Comparison of ENCODE assay signal across 12 cellular contexts in the genomic region with DNA sequence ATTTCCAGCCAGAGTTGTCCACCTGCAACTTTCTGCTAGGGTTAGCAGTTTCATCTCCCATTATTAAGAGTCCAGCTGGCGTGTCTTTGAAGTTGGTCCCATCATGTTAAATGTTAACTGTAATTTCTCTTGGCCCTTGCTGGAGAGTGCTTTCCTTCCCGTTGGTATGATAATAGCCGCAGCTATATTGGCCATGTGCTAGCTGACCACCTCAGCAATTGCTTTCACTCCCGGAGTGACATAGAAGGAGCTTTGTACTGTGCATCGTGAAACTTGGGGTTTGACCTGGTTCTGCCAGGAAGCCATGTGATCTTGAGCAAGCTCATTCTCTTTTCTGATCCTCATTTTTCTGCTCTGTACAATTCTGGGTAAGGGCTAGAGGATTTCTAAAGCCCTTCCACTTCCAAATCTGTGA.
"Had no signal": no experiment of that assay in that cellular context is flagged by ENCODE, and none has a peak within 500 bp of the region (broad histone marks: within the 10 kb centered on the region; RNA-seq: fewer than 3 reads in every experiment).

No MANE protein-coding gene starts in this region.

- H3K27ac ChIP-seq: colonic mucosa, esophagus squamous epithelium, pancreas had no signal

- H3K36me3 ChIP-seq: colonic mucosa, esophagus squamous epithelium, pancreas had no signal

- H3K4me3 ChIP-seq: colonic mucosa, esophagus squamous epithelium, pancreas had no signal

- H3K9me3 ChIP-seq: colonic mucosa, esophagus squamous epithelium, pancreas had no signal

- H3K27ac Mint-ChIP-seq: T-cell had no signal

- H3K9me3 Mint-ChIP-seq: T-cell had no signal

- H3K4me1 ChIP-seq: colonic mucosa, pancreas had no signal

- H3K27me3 ChIP-seq: colonic mucosa, esophagus squamous epithelium, pancreas had no signal

- DNase-seq: activated CD4-positive, alpha-beta T cell treated with anti-CD3 and anti-CD28 coated beads, Interleukin-2, amount 50 U/mL, for 4 hours; activated CD4-positive, CD25-positive, alpha-beta regulatory T cell treated with anti-CD3 and anti-CD28 coated beads, Interleukin-2, amount 50 U/mL, for 72 hours; activated naive CD4-positive, alpha-beta T cell; activated T-cell treated with anti-CD3 and anti-CD28 coated beads for 4 hours; central memory CD4-positive, alpha-beta T cell; colonic mucosa; esophagus squamous epithelium; midbrain; pancreas; stimulated activated CD4-positive, alpha-beta T cell treated with anti-CD3 and anti-CD28 coated beads, Interleukin-2, amount 100 ng/mL, for 24 hours; T-cell; T-helper 9 cell had no signal

- H3K27me3 Mint-ChIP-seq: T-cell had no signal

- H3K4me3 Mint-ChIP-seq: T-cell had no signal
